Comparison of ENCODE assay signal across 1 cellular context in genomic region chr1:26471498-26472329, GRCh38.
A peak's percentile ranks its signal among the peaks of the same experiment; 100 is the strongest.
TF ChIP-seq lines count a peak whose summit lies in the region.

No MANE protein-coding gene starts in this region.

TF ChIP-seq in H1, 55 proteins besides CTCF, POLR2A, EP300 and RAD21:
- peak; percentile 0; the same call in 1 of the 2 replicates for TF ChIP-seq CEBPB (IDR thresholded peaks at IDR 0.05; ENCODE audit: low read depth, low read length)
- TF ChIP-seq EGR1 (IDR thresholded peaks at IDR 0.05; ENCODE audit: borderline replicate concordance, low read depth, low read length) = no peak
- TF ChIP-seq TAF1 (IDR thresholded peaks at IDR 0.05; ENCODE audit: low read depth, low read length) = no peak
- TF ChIP-seq TEAD4 (IDR thresholded peaks at IDR 0.05; ENCODE audit: low read depth, low read length) = no peak
- no peak for TF ChIP-seq KDM4A (IDR thresholded peaks at IDR 0.05; ENCODE audit: low read depth, low read length, severe bottlenecking)
- TF ChIP-seq, protein P1, sequence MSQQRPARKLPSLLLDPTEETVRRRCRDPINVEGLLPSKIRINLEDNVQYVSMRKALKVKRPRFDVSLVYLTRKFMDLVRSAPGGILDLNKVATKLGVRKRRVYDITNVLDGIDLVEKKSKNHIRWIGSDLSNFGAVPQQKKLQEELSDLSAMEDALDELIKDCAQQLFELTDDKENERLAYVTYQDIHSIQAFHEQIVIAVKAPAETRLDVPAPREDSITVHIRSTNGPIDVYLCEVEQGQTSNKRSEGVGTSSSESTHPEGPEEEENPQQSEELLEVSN (IDR thresholded peaks at IDR 0.05) = peak; percentile 78; the same call in 1 of the 2 replicates
- TF ChIP-seq CBX5 (IDR thresholded peaks at IDR 0.05; ENCODE audit: low read depth, low read length) = no peak
- no peak for TF ChIP-seq GTF2F1 (IDR thresholded peaks at IDR 0.05; ENCODE audit: borderline replicate concordance, low read depth, low read length)
- TF ChIP-seq MAX (IDR thresholded peaks at IDR 0.05) = 0 out of 2 replicates have a peak, but pooled peaks have one; percentile 34
- no peak for TF ChIP-seq JUND (IDR thresholded peaks at IDR 0.05; ENCODE audit: low read length)
- TF ChIP-seq MAFK (IDR thresholded peaks at IDR 0.05; ENCODE audit: low read depth, low read length) = no peak
- no peak for TF ChIP-seq SP2 (IDR thresholded peaks at IDR 0.05; ENCODE audit: low read length)
- TF ChIP-seq PHF8 (conservative IDR thresholded peaks at IDR 0.05; ENCODE audit: low read depth, low read length) = 0 out of 2 replicates have a peak, but pooled peaks have one; percentile 17
- TF ChIP-seq CHD2 (IDR thresholded peaks at IDR 0.05; ENCODE audit: low read length) = no peak
- TF ChIP-seq, protein P2, sequence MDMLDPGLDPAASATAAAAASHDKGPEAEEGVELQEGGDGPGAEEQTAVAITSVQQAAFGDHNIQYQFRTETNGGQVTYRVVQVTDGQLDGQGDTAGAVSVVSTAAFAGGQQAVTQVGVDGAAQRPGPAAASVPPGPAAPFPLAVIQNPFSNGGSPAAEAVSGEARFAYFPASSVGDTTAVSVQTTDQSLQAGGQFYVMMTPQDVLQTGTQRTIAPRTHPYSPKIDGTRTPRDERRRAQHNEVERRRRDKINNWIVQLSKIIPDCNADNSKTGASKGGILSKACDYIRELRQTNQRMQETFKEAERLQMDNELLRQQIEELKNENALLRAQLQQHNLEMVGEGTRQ (IDR thresholded peaks at IDR 0.05; ENCODE audit: low read length) = no peak
- peak; percentile 94 for TF ChIP-seq SAP30 (IDR thresholded peaks at IDR 0.05; ENCODE audit: insufficient read depth, insufficient replicate concordance, low read length)
- no peak for TF ChIP-seq POU5F1 (IDR thresholded peaks at IDR 0.05; ENCODE audit: low read depth, low read length)
- TF ChIP-seq GABPA (IDR thresholded peaks at IDR 0.05; ENCODE audit: borderline replicate concordance, insufficient read depth, low read length) = no peak
- no peak for TF ChIP-seq SUZ12 (IDR thresholded peaks at IDR 0.05; ENCODE audit: low read length)
- no peak for TF ChIP-seq ZNF274 (IDR thresholded peaks at IDR 0.05; ENCODE audit: borderline replicate concordance, extremely low read depth, low read length)
- TF ChIP-seq CHD7 (IDR thresholded peaks at IDR 0.05; ENCODE audit: insufficient replicate concordance, low read length) = no peak
- TF ChIP-seq NANOG (IDR thresholded peaks at IDR 0.05; ENCODE audit: insufficient read depth, low read depth, low read length, poor library complexity, severe bottlenecking) = no peak
- TF ChIP-seq SP4 (IDR thresholded peaks at IDR 0.05; ENCODE audit: low read length) = peak; percentile 27; the same call in 1 of the 2 replicates
- TF ChIP-seq BRCA1 (IDR thresholded peaks at IDR 0.05; ENCODE audit: low read depth, low read length) = no peak
- TF ChIP-seq RXRA (IDR thresholded peaks at IDR 0.05; ENCODE audit: insufficient read depth, low read depth, low read length) = no peak
- no peak for TF ChIP-seq YY1 (IDR thresholded peaks at IDR 0.05; ENCODE audit: low read depth, low read length)
- TF ChIP-seq SIX5 (IDR thresholded peaks at IDR 0.05; ENCODE audit: low read depth, low read length) = no peak
- TF ChIP-seq CHD1 (IDR thresholded peaks at IDR 0.05; ENCODE audit: low read depth, low read length) = no peak
- 0 out of 2 replicates have a peak, but pooled peaks have one; percentile 34 for TF ChIP-seq RBBP5 (IDR thresholded peaks at IDR 0.05; ENCODE audit: borderline replicate concordance, low read depth, low read length)
- TF ChIP-seq CREB1 (IDR thresholded peaks at IDR 0.05) = no peak
- no peak for TF ChIP-seq HDAC6 (IDR thresholded peaks at IDR 0.05; ENCODE audit: low read depth, low read length)
- TF ChIP-seq RNF2 (IDR thresholded peaks at IDR 0.05; ENCODE audit: borderline replicate concordance, low read depth, low read length, missing control alignments, poor library complexity, severe bottlenecking) = no peak
- TF ChIP-seq BACH1 (IDR thresholded peaks at IDR 0.05; ENCODE audit: low read length) = peak; percentile 32; the same call in 1 of the 2 replicates
- TF ChIP-seq JUN (IDR thresholded peaks at IDR 0.05; ENCODE audit: low read depth, low read length) = no peak
- TF ChIP-seq NRF1 (IDR thresholded peaks at IDR 0.05; ENCODE audit: low read depth, low read length) = no peak
- TF ChIP-seq SIN3A (conservative IDR thresholded peaks at IDR 0.05 in 1 of 2, IDR thresholded peaks at IDR 0.05 in 1 of 2; ENCODE audit: low read depth in 1 of 2, low read length in 2 of 2) = peak in 1 of 2 experiments; percentile 83; a peak in 2 of 4 replicates
- peak; percentile 47; the same call in 1 of the 2 replicates for TF ChIP-seq POLR2AphosphoS5 (IDR thresholded peaks at IDR 0.05; ENCODE audit: low read depth, low read length)
- TF ChIP-seq KDM5A (IDR thresholded peaks at IDR 0.05; ENCODE audit: low read length) = no peak
- no peak for TF ChIP-seq ATF3 (IDR thresholded peaks at IDR 0.05; ENCODE audit: insufficient read depth, low read depth, low read length)
- TF ChIP-seq ASH2L (IDR thresholded peaks at IDR 0.05; ENCODE audit: low read length) = peak; percentile 50
- no peak for TF ChIP-seq TCF12 (IDR thresholded peaks at IDR 0.05; ENCODE audit: low read depth, low read length)
- TF ChIP-seq, protein P3, sequence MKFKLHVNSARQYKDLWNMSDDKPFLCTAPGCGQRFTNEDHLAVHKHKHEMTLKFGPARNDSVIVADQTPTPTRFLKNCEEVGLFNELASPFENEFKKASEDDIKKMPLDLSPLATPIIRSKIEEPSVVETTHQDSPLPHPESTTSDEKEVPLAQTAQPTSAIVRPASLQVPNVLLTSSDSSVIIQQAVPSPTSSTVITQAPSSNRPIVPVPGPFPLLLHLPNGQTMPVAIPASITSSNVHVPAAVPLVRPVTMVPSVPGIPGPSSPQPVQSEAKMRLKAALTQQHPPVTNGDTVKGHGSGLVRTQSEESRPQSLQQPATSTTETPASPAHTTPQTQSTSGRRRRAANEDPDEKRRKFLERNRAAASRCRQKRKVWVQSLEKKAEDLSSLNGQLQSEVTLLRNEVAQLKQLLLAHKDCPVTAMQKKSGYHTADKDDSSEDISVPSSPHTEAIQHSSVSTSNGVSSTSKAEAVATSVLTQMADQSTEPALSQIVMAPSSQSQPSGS (IDR thresholded peaks at IDR 0.05; ENCODE audit: low read length) = no peak
- TF ChIP-seq SRF (IDR thresholded peaks at IDR 0.05; ENCODE audit: low read depth, low read length) = no peak
- no peak for TF ChIP-seq SIRT6 (IDR thresholded peaks at IDR 0.05; ENCODE audit: low read length)
- no peak for TF ChIP-seq SP1 (IDR thresholded peaks at IDR 0.05; ENCODE audit: low read depth, low read length)
- TF ChIP-seq HDAC2 (IDR thresholded peaks at IDR 0.05; ENCODE audit: borderline replicate concordance in 1 of 2, low read depth in 2 of 2, low read length in 2 of 2) = peak in 1 of 2 experiments; percentile 72; a peak in 2 of 4 replicates
- TF ChIP-seq FOSL1 (IDR thresholded peaks at IDR 0.05; ENCODE audit: insufficient read depth, low read depth, low read length) = no peak
- no peak for TF ChIP-seq CTBP2 (IDR thresholded peaks at IDR 0.05; ENCODE audit: borderline replicate concordance, insufficient read depth, insufficient read length, low read length)
- TF ChIP-seq TAF7 (optimal IDR thresholded peaks at IDR 0.05; ENCODE audit: borderline replicate concordance, low read depth, low read length) = no peak
- TF ChIP-seq BCL11A (IDR thresholded peaks at IDR 0.05; ENCODE audit: low read depth in 2 of 2, low read length in 2 of 2) = no peak
- no peak for TF ChIP-seq CBX8 (IDR thresholded peaks at IDR 0.05; ENCODE audit: borderline replicate concordance, low read depth, low read length)
- no peak for TF ChIP-seq RFX5 (IDR thresholded peaks at IDR 0.05; ENCODE audit: borderline replicate concordance, low read depth, low read length)
- TF ChIP-seq KDM1A (IDR thresholded peaks at IDR 0.05; ENCODE audit: borderline replicate concordance, low read length) = no peak
- no peak for TF ChIP-seq TBP (IDR thresholded peaks at IDR 0.05; ENCODE audit: low read depth, low read length)
- TF ChIP-seq EZH2 (IDR thresholded peaks at IDR 0.05; ENCODE audit: low read depth, low read length, severe bottlenecking) = no peak
